ENCODE assay signal across 10 cellular contexts in the genomic region with DNA sequence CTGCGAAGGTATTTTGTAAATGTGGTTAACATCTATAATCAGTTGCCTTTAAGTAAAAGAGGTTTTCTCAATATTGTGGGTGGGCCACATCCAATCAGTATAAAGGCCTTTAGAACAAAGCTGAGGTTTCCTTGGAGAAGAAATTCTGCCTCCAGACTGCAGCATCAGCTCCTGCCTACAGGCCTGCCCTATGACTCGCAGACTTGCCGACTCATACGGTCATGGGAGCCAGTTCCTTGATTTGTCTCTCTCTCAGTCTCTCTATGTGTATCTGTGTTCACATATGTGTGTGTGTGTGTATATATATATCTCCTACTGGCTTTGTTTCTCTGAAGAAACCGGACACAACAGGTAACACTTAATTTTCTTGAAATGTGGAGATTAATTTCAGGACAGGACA. TPM values are rescaled to one million over a fixed set of nuclear protein-coding genes. Genes with fewer than 3 reads are reported as not detected.
DNase-seq lines count a peak whose midpoint lies in the region; ATAC-seq and TF ChIP-seq lines count a peak whose summit lies in the region.
"Had no signal": no experiment of that assay in that cellular context is flagged by ENCODE, and none has a peak within 500 bp of the region (broad histone marks: within the 10 kb centered on the region; RNA-seq: fewer than 3 reads in every experiment).

No MANE protein-coding gene starts in this region.

- peak overlapping the region; percentile 8 for H3K4me2 ChIP-seq in HCT116 (ENCODE audit: low read length)
- H3K4me2 ChIP-seq: KMS-11 had no signal

- no peak overlapping the region for H3K9ac ChIP-seq in HCT116 (ENCODE audit: low read length)
- H3K9ac ChIP-seq: KMS-11 had no signal

- H3K4me1 ChIP-seq in HCT116 (ENCODE audit: control insufficient read depth in 1 of 2, insufficient read depth in 2 of 2, low read length in 2 of 2) (peaks cover 0 to 10% of the 10 kb centered on the region in 2 experiments; a peak in 2 of 4 replicates), right atrium auricular region (no peaks in the 10 kb centered on the region)

- POLR2A ChIA-PET in AG04450 (lab: Yijun Ruan, JAX) = no interaction called here
- POLR2A ChIA-PET in HCT116 (lab: Charles Lee) = no interaction called here

- CTCF ChIA-PET in AG04450 (lab: Charles Lee) (interaction anchor here (1.7 to 2.7 kb wide), 2 partner anchors 12 to 159 kb away, joined by 7 to 9 read pairs; no protein-coding TSS in a partner anchor), HCT116 (lab: Charles Lee) (interaction anchor here (0.7 to 1.3 kb wide), 3 partner anchors 25 to 159 kb away, joined by 3 to 4 read pairs (median 3); a partner anchor contains a TSS)

- no peak for TF ChIP-seq POLR2A in HCT116 (IDR thresholded peaks at IDR 0.05; ENCODE audit: borderline replicate concordance, extremely low read depth, insufficient read depth, insufficient read length)

- peak; percentile 87 for ATAC-seq in HCT116

- no peaks in the 10 kb centered on the region for H3K36me3 Mint-ChIP-seq in activated T-helper 2 cell treated with anti-CD3 and anti-CD28 coated beads, Interferon-gamma antibody, Interleukin-2, Interleukin-4, amounts not matched to agents 10 μg/mL and 5 μg/mL and 100 μg/mL, durations not matched to agents 14 hours and 24 hours and 36 hours (ENCODE audit: low read depth)

- H3K9me3 ChIP-seq in AG04450 (ENCODE audit: control insufficient read depth, insufficient read depth, low read length) (no peaks in the 10 kb centered on the region), HCT116 (ENCODE audit: control insufficient read depth in 1 of 2, insufficient read depth in 1 of 2, low read depth in 1 of 2, low read length in 2 of 2) (no peaks in the 10 kb centered on the region), right atrium auricular region (no peaks in the 10 kb centered on the region)

- DNase-seq in AG04450 (ENCODE audit: low read depth, low spot score) (peak; percentile 44), HCT116 (ENCODE audit: low read depth, low spot score) (peak; percentile 16), amniotic stem cell (lab: John Stamatoyannopoulos, UW) (peak; percentile 20), right atrium auricular region (ENCODE audit: low spot score) (peak; percentile 52), amygdala (lab: John Stamatoyannopoulos, UW) (no peak), ecto neural progenitor cell (ENCODE audit: low spot score) (no peak)
- no peak for DNase-seq in activated T-helper 2 cell treated with anti-CD3 and anti-CD28 coated beads, Interferon-gamma antibody, Interleukin-2, Interleukin-4, amounts not matched to agents 10 μg/mL and 5 μg/mL and 100 μg/mL, durations not matched to agents 14 hours and 24 hours and 36 hours (ENCODE audit: low spot score)
- DNase-seq in NK-92 treated with Interleukin-12 subunit alpha and Interleukin-12 subunit beta, amount 100 ng/mL, for 24 hours (lab: John Stamatoyannopoulos, UW) = no peak

- no peaks in the 10 kb centered on the region for H3K27me3 Mint-ChIP-seq in activated T-helper 2 cell treated with anti-CD3 and anti-CD28 coated beads, Interferon-gamma antibody, Interleukin-2, Interleukin-4, amounts not matched to agents 10 μg/mL and 5 μg/mL and 100 μg/mL, durations not matched to agents 14 hours and 24 hours and 36 hours (ENCODE audit: low read depth)
- H3K27me3 Mint-ChIP-seq: central memory CD8-positive, alpha-beta T cell had no signal

- no peaks in the 10 kb centered on the region for H3K9me2 ChIP-seq in HCT116 (ENCODE audit: insufficient read depth)

- H3K27me3 ChIP-seq in AG04450 (ENCODE audit: control insufficient read depth, insufficient read depth, low read length) (no peaks in the 10 kb centered on the region), HCT116 (ENCODE audit: insufficient read depth, low read length) (no peaks in the 10 kb centered on the region), right atrium auricular region (no peaks in the 10 kb centered on the region)

- H3K36me3 ChIP-seq in HCT116 (ENCODE audit: control insufficient read depth in 1 of 2, insufficient read depth in 2 of 2, low read length in 2 of 2) (no peaks in the 10 kb centered on the region), right atrium auricular region (peaks cover 17% of the 10 kb centered on the region)

- no TSS peak for BruUV-seq in HCT116 (replicated peaks; lab: Mats Ljungman, UMichigan)

- H3K4me3 ChIP-seq in AG04450 (ENCODE audit: low read depth, low read length) (no peak overlapping the region), HCT116 (replicated peaks in 1 of 2; ENCODE audit: low read depth in 1 of 2, low read length in 2 of 2) (no peak overlapping the region), right atrium auricular region (no peak overlapping the region)

- intact Hi-C loops in HCT116 (cut with micrococcal nuclease) = loop anchor here (5.0 to 10.0 kb wide), 2 partner anchors 178 to 855 kb away; no protein-coding TSS in a partner anchor
- intact Hi-C loops in activated T-helper 2 cell treated with anti-CD3 and anti-CD28 coated beads, Interferon-gamma antibody, Interleukin-2, Interleukin-4, amounts not matched to agents 10 μg/mL and 5 μg/mL and 100 μg/mL, durations not matched to agents 14 hours and 24 hours and 36 hours (cut with micrococcal nuclease) = no loop called here

- H3K79me2 ChIP-seq in HCT116 (ENCODE audit: insufficient read depth, low read length) = no peaks in the 10 kb centered on the region

- H3K27ac ChIP-seq in AG04450 (ENCODE audit: low read depth, low read length) = no peak overlapping the region
- no peak overlapping the region for H3K27ac ChIP-seq in HCT116 (ENCODE audit: low read depth, low read length)
- H3K27ac ChIP-seq in right atrium auricular region = no peak overlapping the region
- H3K27ac ChIP-seq: KMS-11 had no signal

- H3K4me1 Mint-ChIP-seq in activated T-helper 2 cell treated with anti-CD3 and anti-CD28 coated beads, Interferon-gamma antibody, Interleukin-2, Interleukin-4, amounts not matched to agents 10 μg/mL and 5 μg/mL and 100 μg/mL, durations not matched to agents 14 hours and 24 hours and 36 hours (ENCODE audit: low read depth) = peaks cover 2% of the 10 kb centered on the region
- H3K4me1 Mint-ChIP-seq: central memory CD8-positive, alpha-beta T cell had no signal

- no peak overlapping the region for H3K27ac Mint-ChIP-seq in activated T-helper 2 cell treated with anti-CD3 and anti-CD28 coated beads, Interferon-gamma antibody, Interleukin-2, Interleukin-4, amounts not matched to agents 10 μg/mL and 5 μg/mL and 100 μg/mL, durations not matched to agents 14 hours and 24 hours and 36 hours

- no peaks in the 10 kb centered on the region for H3K9me3 Mint-ChIP-seq in activated T-helper 2 cell treated with anti-CD3 and anti-CD28 coated beads, Interferon-gamma antibody, Interleukin-2, Interleukin-4, amounts not matched to agents 10 μg/mL and 5 μg/mL and 100 μg/mL, durations not matched to agents 14 hours and 24 hours and 36 hours
- H3K9me3 Mint-ChIP-seq: central memory CD8-positive, alpha-beta T cell had no signal

- no peak overlapping the region for H3K4me3 Mint-ChIP-seq in activated T-helper 2 cell treated with anti-CD3 and anti-CD28 coated beads, Interferon-gamma antibody, Interleukin-2, Interleukin-4, amounts not matched to agents 10 μg/mL and 5 μg/mL and 100 μg/mL, durations not matched to agents 14 hours and 24 hours and 36 hours (ENCODE audit: low read depth)
- H3K4me3 Mint-ChIP-seq: central memory CD8-positive, alpha-beta T cell had no signal

- no peak overlapping the region for H2AFZ ChIP-seq in HCT116 (ENCODE audit: low read depth, low read length, poor library complexity, severe bottlenecking)

- TF ChIP-seq CTCF in AG04450 (IDR thresholded peaks at IDR 0.05; ENCODE audit: low read depth, low read length) = no peak
- TF ChIP-seq CTCF in HCT116 (IDR thresholded peaks at IDR 0.05 in 2 of 3, conservative IDR thresholded peaks at IDR 0.05 in 1 of 3; ENCODE audit: borderline replicate concordance in 1 of 3, insufficient read depth in 1 of 3, low read depth in 2 of 3, low read length in 2 of 3) = no peak
- no peak for TF ChIP-seq CTCF in right atrium auricular region (IDR thresholded peaks at IDR 0.05)

- H4K20me1 ChIP-seq in HCT116 (ENCODE audit: insufficient read depth) = no peaks in the 10 kb centered on the region

- RAD21 ChIA-PET in HCT116 (lab: Charles Lee; ENCODE audit: low non-redundant PET in 1 of 2, low total read pairs in 2 of 2, uncharacterized antibody in 2 of 2, unreplicated experiment in 2 of 2) = no interaction called here

- TF ChIP-seq RAD21 in HCT116 (IDR thresholded peaks at IDR 0.05; ENCODE audit: low read depth) = no peak

TF ChIP-seq in HCT116, 20 proteins besides CTCF, POLR2A, EP300 and RAD21:
- peak; percentile 13; the same call in 1 of the 2 replicates for TF ChIP-seq SP1 (IDR thresholded peaks at IDR 0.05; ENCODE audit: low read depth)
- peak; percentile 8; the same call in 1 of the 2 replicates for TF ChIP-seq JUND (IDR thresholded peaks at IDR 0.05)
- TF ChIP-seq FOSL1 (IDR thresholded peaks at IDR 0.05; ENCODE audit: low read depth) = peak; percentile 56
- TF ChIP-seq, protein P1, sequence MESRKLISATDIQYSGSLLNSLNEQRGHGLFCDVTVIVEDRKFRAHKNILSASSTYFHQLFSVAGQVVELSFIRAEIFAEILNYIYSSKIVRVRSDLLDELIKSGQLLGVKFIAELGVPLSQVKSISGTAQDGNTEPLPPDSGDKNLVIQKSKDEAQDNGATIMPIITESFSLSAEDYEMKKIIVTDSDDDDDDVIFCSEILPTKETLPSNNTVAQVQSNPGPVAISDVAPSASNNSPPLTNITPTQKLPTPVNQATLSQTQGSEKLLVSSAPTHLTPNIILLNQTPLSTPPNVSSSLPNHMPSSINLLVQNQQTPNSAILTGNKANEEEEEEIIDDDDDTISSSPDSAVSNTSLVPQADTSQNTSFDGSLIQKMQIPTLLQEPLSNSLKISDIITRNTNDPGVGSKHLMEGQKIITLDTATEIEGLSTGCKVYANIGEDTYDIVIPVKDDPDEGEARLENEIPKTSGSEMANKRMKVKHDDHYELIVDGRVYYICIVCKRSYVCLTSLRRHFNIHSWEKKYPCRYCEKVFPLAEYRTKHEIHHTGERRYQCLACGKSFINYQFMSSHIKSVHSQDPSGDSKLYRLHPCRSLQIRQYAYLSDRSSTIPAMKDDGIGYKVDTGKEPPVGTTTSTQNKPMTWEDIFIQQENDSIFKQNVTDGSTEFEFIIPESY (IDR thresholded peaks at IDR 0.05; ENCODE audit: extremely low read depth, insufficient replicate concordance, low read length) = no peak
TF ChIP-seq in HCT116: peak in this region for 3.

RNA-seq across cellular contexts. Expression of a gene that starts 45.3 kb away (rescaled TPM):
- polyA plus RNA-seq in AG04450 (2011; rRNA removed) = 22.2 and 22.3 TPM in 2 replicates
- 49.0 and 61.2 TPM in 2 replicates for polyA minus RNA-seq in AG04450 (2011; rRNA and poly(A)+ RNA removed)
- total RNA-seq in HCT116 (2021; ENCODE audit: unreplicated experiment) = 7.4 TPM
- polyA plus RNA-seq in HCT116 (2012) = 2.5 and 2.8 TPM in 2 replicates
- total RNA-seq in right atrium auricular region = 1 to 10 TPM; 3.9 to 5.8 TPM
- 6.0 and 6.2 TPM in 2 replicates for total RNA-seq in activated T-helper 2 cell treated with anti-CD3 and anti-CD28 coated beads, Interferon-gamma antibody, Interleukin-2, Interleukin-4, amounts not matched to agents 10 μg/mL and 5 μg/mL and 100 μg/mL, durations not matched to agents 14 hours and 24 hours and 36 hours

Comparison
In these comparisons a context has a peak if more than half of its experiments do, and no peak if none do; other contexts are left out.
1. DNase-seq: peak in AG04450 (single experiment), HCT116 (single experiment), amniotic stem cell (single experiment) and right atrium auricular region (single experiment); none in activated T-helper 2 cell treated with anti-CD3 and anti-CD28 coated beads, Interferon-gamma antibody, Interleukin-2, Interleukin-4, amounts not matched to agents 10 μg/mL and 5 μg/mL and 100 μg/mL, durations not matched to agents 14 hours and 24 hours and 36 hours (single experiment), amygdala (0 of 56), NK-92 treated with Interleukin-12 subunit alpha and Interleukin-12 subunit beta, amount 100 ng/mL, for 24 hours (single experiment) and ecto neural progenitor cell (single experiment).